ENCODE assay signal across 8 cellular contexts in the genomic region with DNA sequence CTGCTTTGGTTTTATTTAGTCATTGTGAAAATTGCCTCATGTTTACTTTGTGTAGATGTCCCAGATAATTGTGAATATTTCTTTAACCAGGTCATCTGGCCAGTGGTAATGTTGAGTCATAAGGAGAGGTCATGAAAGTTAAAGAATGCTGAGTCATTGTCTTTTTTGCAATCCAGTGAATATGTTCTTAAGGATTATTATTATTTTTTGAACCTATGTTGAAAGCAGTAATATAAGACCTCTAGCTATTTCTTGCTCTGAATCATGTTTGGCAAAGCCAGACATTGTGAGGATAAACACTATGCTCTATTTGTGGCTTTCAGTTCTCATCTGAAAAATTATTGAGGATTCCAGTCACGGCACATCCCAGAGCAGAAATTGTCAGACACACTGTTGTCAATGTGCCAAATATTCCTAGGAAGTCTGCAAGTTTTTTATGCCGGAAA.
DNase-seq lines count a peak whose midpoint lies in the region; TF ChIP-seq lines count a peak whose summit lies in the region.

No MANE protein-coding gene starts in this region.

- no peaks in the 10 kb centered on the region for H3K9me3 ChIP-seq in GM23248 (ENCODE audit: low read depth)
- H3K9me3 ChIP-seq in stomach: peaks cover 0 to 5% (median 2%) of the 10 kb centered on the region in 4 donors

- H3K4me3 Mint-ChIP-seq in endothelial cell (ENCODE audit: unreplicated experiment): no peak overlapping the region

- peak overlapping the region; percentile 23 for H3K4me2 ChIP-seq in GM23248 (ENCODE audit: unreplicated experiment)

- 1 to 3% methylated on average over 2 of the region's 2 CpGs for WGBS in GM23248 (ENCODE audit: low coverage in 1 of 2, low lambda C conversion rate in 2 of 2, missing lambda C conversion rate in 2 of 2), 2 experiments
- 50 to 74% (median 61%) methylated on average over 2 of the region's 2 CpGs for WGBS in stomach, 5 donors

- H4K20me1 ChIP-seq in GM23248 (ENCODE audit: insufficient read depth): no peaks in the 10 kb centered on the region

- no peaks in the 10 kb centered on the region for H3K4me1 Mint-ChIP-seq in endothelial cell (ENCODE audit: unreplicated experiment)

- TF ChIP-seq CTCF in stomach (IDR thresholded peaks at IDR 0.05): no peak
- TF ChIP-seq CTCF in endothelial cell (IDR thresholded peaks at IDR 0.05; ENCODE audit: unreplicated experiment): no peak

- peak overlapping the region; percentile 77 for H3K27ac ChIP-seq in GM23248
- peak overlapping the region in 3 of 5 donors; percentile 3 to 48 (median 5) for H3K27ac ChIP-seq in stomach

- intact Hi-C loops in stomach (cut with DNase I; ENCODE audit: low total_unique reads): no loop called here

- TF ChIP-seq EP300 in stomach (IDR thresholded peaks at IDR 0.05): no peak

- H3K4me1 ChIP-seq in GM23248 (ENCODE audit: insufficient read depth) (peaks cover 46% of the 10 kb centered on the region), stomach (no peaks in the 10 kb centered on the region)

- no peaks in the 10 kb centered on the region for H3K79me2 ChIP-seq in GM23248 (ENCODE audit: insufficient read depth)

- in situ Hi-C loops in GM23248 (cut with MboI): no loop called here

- no peaks in the 10 kb centered on the region for H3K9me3 Mint-ChIP-seq in endothelial cell (ENCODE audit: unreplicated experiment)

- no peak overlapping the region for H3K9ac ChIP-seq in GM23248

- no peaks in the 10 kb centered on the region for H3K9me2 ChIP-seq in GM23248 (ENCODE audit: insufficient read depth)

- peaks cover 45% of the 10 kb centered on the region for H3F3A ChIP-seq in GM23248 (ENCODE audit: insufficient read depth)

- DNase-seq in GM23248 (peak; percentile 97), MV-4-11 (lab: John Stamatoyannopoulos, UW) (peak; percentile 67), erythroblast (lab: John Stamatoyannopoulos, UW) (peak; percentile 20 to 35), stomach (no peak), NCI-H1105 (lab: John Stamatoyannopoulos, UW) (no peak), RPMI8226 (no peak), endothelial cell (ENCODE audit: low spot score) (no peak)
- no peak for DNase-seq in activated CD4-positive, CD25-positive, alpha-beta regulatory T cell treated with anti-CD3 and anti-CD28 coated beads, Interleukin-2, amount 50 U/mL, for 72 hours

- no peak for TF ChIP-seq POLR2A in erythroblast (IDR thresholded peaks at IDR 0.05; ENCODE audit: low read length)
- no peak for TF ChIP-seq POLR2A in stomach (IDR thresholded peaks at IDR 0.05)

- H3K36me3 ChIP-seq in GM23248 (ENCODE audit: low read depth) (no peaks in the 10 kb centered on the region), stomach (no peaks in the 10 kb centered on the region)

- no peaks in the 10 kb centered on the region for H3K27me3 Mint-ChIP-seq in endothelial cell (ENCODE audit: unreplicated experiment)

- H3K36me3 Mint-ChIP-seq in endothelial cell (ENCODE audit: low read depth, unreplicated experiment): no peaks in the 10 kb centered on the region

- no peak overlapping the region for H2AFZ ChIP-seq in GM23248

- H3K4me3 ChIP-seq in GM23248 (no peak overlapping the region), stomach (no peak overlapping the region)

- H3K27me3 ChIP-seq in GM23248 (replicated peaks; ENCODE audit: insufficient read depth) (no peaks in the 10 kb centered on the region), stomach (no peaks in the 10 kb centered on the region)

- no peak overlapping the region for H3K27ac Mint-ChIP-seq in endothelial cell (ENCODE audit: unreplicated experiment)

Comparison
In these comparisons a context has a peak if more than half of its experiments do, and no peak if none do; other contexts are left out.
1. DNase-seq: peak in GM23248 (single experiment), MV-4-11 (single experiment) and erythroblast (2 of 2); none in stomach (single experiment), NCI-H1105 (single experiment), RPMI8226 (single experiment), activated CD4-positive, CD25-positive, alpha-beta regulatory T cell treated with anti-CD3 and anti-CD28 coated beads, Interleukin-2, amount 50 U/mL, for 72 hours (single experiment) and endothelial cell (single experiment).